ENCODE assay signal across 1 cellular context in the genomic region with DNA sequence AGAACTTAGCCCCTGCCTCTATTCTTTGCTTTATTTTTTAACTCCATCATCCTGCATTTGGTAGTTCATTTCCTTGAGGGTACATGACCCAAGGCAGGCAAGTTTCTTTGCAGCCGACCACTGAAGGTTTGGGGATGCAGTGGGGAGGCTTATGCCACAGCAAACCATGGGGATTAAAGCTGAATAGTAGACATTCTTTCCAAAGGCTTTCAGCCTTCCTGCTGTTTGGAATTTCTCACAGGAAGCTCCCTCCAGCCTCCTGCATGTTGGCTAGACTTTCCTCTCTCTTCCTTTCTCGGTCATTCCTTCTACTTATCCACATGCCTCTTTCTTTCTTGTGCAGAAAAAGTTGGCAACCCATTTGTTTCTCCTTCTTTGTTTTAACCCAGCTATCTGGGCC.
TF ChIP-seq lines count a peak whose summit lies in the region.

No MANE protein-coding gene starts in this region.

TF ChIP-seq in A549, 52 proteins besides CTCF, POLR2A, EP300 and RAD21:
- TF ChIP-seq, protein P1, sequence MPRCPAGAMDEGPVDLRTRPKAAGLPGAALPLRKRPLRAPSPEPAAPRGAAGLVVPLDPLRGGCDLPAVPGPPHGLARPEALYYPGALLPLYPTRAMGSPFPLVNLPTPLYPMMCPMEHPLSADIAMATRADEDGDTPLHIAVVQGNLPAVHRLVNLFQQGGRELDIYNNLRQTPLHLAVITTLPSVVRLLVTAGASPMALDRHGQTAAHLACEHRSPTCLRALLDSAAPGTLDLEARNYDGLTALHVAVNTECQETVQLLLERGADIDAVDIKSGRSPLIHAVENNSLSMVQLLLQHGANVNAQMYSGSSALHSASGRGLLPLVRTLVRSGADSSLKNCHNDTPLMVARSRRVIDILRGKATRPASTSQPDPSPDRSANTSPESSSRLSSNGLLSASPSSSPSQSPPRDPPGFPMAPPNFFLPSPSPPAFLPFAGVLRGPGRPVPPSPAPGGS (IDR thresholded peaks at IDR 0.05): no peak
- no peak for TF ChIP-seq HOXB13 (CRISPR knock-in tag; IDR thresholded peaks at IDR 0.05; ENCODE audit: low read depth)
- TF ChIP-seq RARB (CRISPR knock-in tag; IDR thresholded peaks at IDR 0.05): no peak
- TF ChIP-seq ESRRA (IDR thresholded peaks at IDR 0.05; ENCODE audit: borderline replicate concordance, low read length): no peak
- TF ChIP-seq BHLHE40 (IDR thresholded peaks at IDR 0.05; ENCODE audit: low read depth, low read length): no peak
- TF ChIP-seq RNF2 (IDR thresholded peaks at IDR 0.05; ENCODE audit: borderline replicate concordance, low read depth): no peak
- no peak for TF ChIP-seq TFCP2L1 (CRISPR knock-in tag; IDR thresholded peaks at IDR 0.05)
- TF ChIP-seq, protein P2, sequence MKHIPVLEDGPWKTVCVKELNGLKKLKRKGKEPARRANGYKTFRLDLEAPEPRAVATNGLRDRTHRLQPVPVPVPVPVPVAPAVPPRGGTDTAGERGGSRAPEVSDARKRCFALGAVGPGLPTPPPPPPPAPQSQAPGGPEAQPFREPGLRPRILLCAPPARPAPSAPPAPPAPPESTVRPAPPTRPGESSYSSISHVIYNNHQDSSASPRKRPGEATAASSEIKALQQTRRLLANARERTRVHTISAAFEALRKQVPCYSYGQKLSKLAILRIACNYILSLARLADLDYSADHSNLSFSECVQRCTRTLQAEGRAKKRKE (CRISPR knock-in tag; IDR thresholded peaks at IDR 0.05; ENCODE audit: low read depth): no peak
- TF ChIP-seq, protein P3, sequence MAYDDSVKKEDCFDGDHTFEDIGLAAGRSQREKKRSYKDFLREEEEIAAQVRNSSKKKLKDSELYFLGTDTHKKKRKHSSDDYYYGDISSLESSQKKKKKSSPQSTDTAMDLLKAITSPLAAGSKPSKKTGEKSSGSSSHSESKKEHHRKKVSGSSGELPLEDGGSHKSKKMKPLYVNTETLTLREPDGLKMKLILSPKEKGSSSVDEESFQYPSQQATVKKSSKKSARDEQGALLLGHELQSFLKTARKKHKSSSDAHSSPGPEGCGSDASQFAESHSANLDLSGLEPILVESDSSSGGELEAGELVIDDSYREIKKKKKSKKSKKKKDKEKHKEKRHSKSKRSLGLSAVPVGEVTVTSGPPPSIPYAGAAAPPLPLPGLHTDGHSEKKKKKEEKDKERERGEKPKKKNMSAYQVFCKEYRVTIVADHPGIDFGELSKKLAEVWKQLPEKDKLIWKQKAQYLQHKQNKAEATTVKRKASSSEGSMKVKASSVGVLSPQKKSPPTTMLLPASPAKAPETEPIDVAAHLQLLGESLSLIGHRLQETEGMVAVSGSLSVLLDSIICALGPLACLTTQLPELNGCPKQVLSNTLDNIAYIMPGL (CRISPR knock-in tag; IDR thresholded peaks at IDR 0.05; ENCODE audit: borderline replicate concordance): no peak
- TF ChIP-seq PHF8 (IDR thresholded peaks at IDR 0.05; ENCODE audit: borderline replicate concordance, low read depth): no peak
- no peak for TF ChIP-seq KDM1A (IDR thresholded peaks at IDR 0.05; ENCODE audit: low read depth)
- no peak for TF ChIP-seq MYC (IDR thresholded peaks at IDR 0.05; ENCODE audit: borderline replicate concordance, low read length)
- no peak for TF ChIP-seq CBX8 (IDR thresholded peaks at IDR 0.05)
- TF ChIP-seq, protein P4, sequence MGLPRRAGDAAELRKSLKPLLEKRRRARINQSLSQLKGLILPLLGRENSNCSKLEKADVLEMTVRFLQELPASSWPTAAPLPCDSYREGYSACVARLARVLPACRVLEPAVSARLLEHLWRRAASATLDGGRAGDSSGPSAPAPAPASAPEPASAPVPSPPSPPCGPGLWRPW (IDR thresholded peaks at IDR 0.05): no peak
